Comparison of ENCODE assay signal across 9 cellular contexts in genomic region chr16:69397821-69398521, GRCh38. TPM values are rescaled to one million over a fixed set of nuclear protein-coding genes. Genes with fewer than 3 reads are reported as not detected.
DNase-seq lines count a peak whose midpoint lies in the region; ATAC-seq and TF ChIP-seq lines count a peak whose summit lies in the region.
"Had no signal": no experiment of that assay in that cellular context is flagged by ENCODE, and none has a peak within 500 bp of the region (broad histone marks: within the 10 kb centered on the region; RNA-seq: fewer than 3 reads in every experiment).

No MANE protein-coding gene starts in this region.

- ATAC-seq in activated CD4-positive, CD25-positive, alpha-beta regulatory T cell treated with anti-CD3 and anti-CD28 coated beads, Interleukin-2, amount 50 U/mL, for 24 hours: no peak
- no peak for ATAC-seq in GM21447 (IDR thresholded peaks at IDR 0.05; ENCODE audit: unreplicated experiment)

- no peaks in the 10 kb centered on the region for H3K9me3 ChIP-seq in breast epithelium
- no peaks in the 10 kb centered on the region for H3K9me3 ChIP-seq in suprapubic skin
- H3K9me3 ChIP-seq: BLaER1 had no signal

- no peaks in the 10 kb centered on the region for H3K27me3 ChIP-seq in breast epithelium
- H3K27me3 ChIP-seq in suprapubic skin: no peaks in the 10 kb centered on the region
- H3K27me3 ChIP-seq: BLaER1 had no signal

- H3K4me3 ChIP-seq in NB4 (ENCODE audit: low read depth, low read length): no peak overlapping the region
- no peak overlapping the region for H3K4me3 ChIP-seq in breast epithelium
- no peak overlapping the region for H3K4me3 ChIP-seq in suprapubic skin
- H3K4me3 ChIP-seq: BLaER1 had no signal

- H3K27ac ChIP-seq in breast epithelium (peak overlapping the region; percentile 8 to 40), suprapubic skin (peak overlapping the region; percentile 79)
- H3K27ac ChIP-seq: BLaER1 had no signal

- no peaks in the 10 kb centered on the region for H3K36me3 ChIP-seq in breast epithelium
- H3K36me3 ChIP-seq in suprapubic skin: no peaks in the 10 kb centered on the region
- H3K36me3 ChIP-seq: BLaER1 had no signal

- peak; percentile 16 for DNase-seq in DMS153 treated with DMSO at 0.1 percent for 48 hours (lab: John Stamatoyannopoulos, UW; ENCODE audit: unreplicated experiment)
- DNase-seq in DMS153 (lab: John Stamatoyannopoulos, UW): no peak
- peak; percentile 51 for DNase-seq in NB4 (ENCODE audit: low read depth)
- DNase-seq in breast epithelium (ENCODE audit: low spot score in 2 of 2): no peak
- peak; percentile 92 for DNase-seq in kidney tubule cell (ENCODE audit: low spot score)
- no peak for DNase-seq in suprapubic skin (ENCODE audit: low spot score in 2 of 2)

- 30% methylated on average over 6 of the region's 6 CpGs for WGBS in suprapubic skin

- H3K4me1 ChIP-seq in breast epithelium (peaks cover 0 to 11% of the 10 kb centered on the region in 2 donors), suprapubic skin (peaks cover 41% of the 10 kb centered on the region)

- intact Hi-C loops in breast epithelium (cut with DNase I; ENCODE audit: low total_unique reads): no loop called here

- TF ChIP-seq POLR2A in NB4 (IDR thresholded peaks at IDR 0.05; ENCODE audit: extremely low read depth, insufficient read length) (no peak), breast epithelium (IDR thresholded peaks at IDR 0.05) (no peak), suprapubic skin (IDR thresholded peaks at IDR 0.05) (no peak)

- TF ChIP-seq CTCF in NB4 (IDR thresholded peaks at IDR 0.05; ENCODE audit: low read depth, low read length) (peak; percentile 30), breast epithelium (IDR thresholded peaks at IDR 0.05) (peak in 2 of 3 donors; percentile 47 to 52), suprapubic skin (IDR thresholded peaks at IDR 0.05) (peak in 1 of 2 donors; percentile 55)

- no peak for TF ChIP-seq EP300 in suprapubic skin (IDR thresholded peaks at IDR 0.05)

RNA-seq across cellular contexts. Expression of gene TERF2, which starts 12.2 kb away (rescaled TPM):
- 10 to 100 TPM; 15.5 to 18.7 (median 18.0) TPM for total RNA-seq in breast epithelium
- 10 to 100 TPM; 16.9 to 25.4 (median 19.3) TPM for total RNA-seq in suprapubic skin

RNA-seq across cellular contexts. Expression of gene CYB5B, which starts 26.4 kb away (rescaled TPM):
- total RNA-seq in breast epithelium (10 to 100 TPM; 28.2 to 48.0 (median 34.7) TPM), suprapubic skin (10 to 100 TPM; 33.2 to 69.1 (median 50.1) TPM)

RNA-seq across cellular contexts. Expression of gene TMED6, which starts 46.4 kb away (rescaled TPM):
- 1 to 10 TPM in 1 of 3 donors, under 1 TPM in 1, not detected in 1; 0.32 to 1.3 TPM for total RNA-seq in breast epithelium
- total RNA-seq in suprapubic skin: 1 to 10 TPM in 1 of 4 donors, under 1 TPM in 1, not detected in 2; 0.98 to 1.5 TPM

RNA-seq across cellular contexts. Expression of gene NIP7, which starts 58.4 kb away (rescaled TPM):
- total RNA-seq in breast epithelium: 10 to 100 TPM; 10.6 to 16.1 (median 15.4) TPM
- total RNA-seq in suprapubic skin: 10 to 100 TPM in 3 of 4 donors, 1 to 10 TPM in 1; 9.8 to 24.0 (median 19.7) TPM

RNA-seq across cellular contexts. Expression of gene COG8, which starts 58.6 kb away (rescaled TPM):
- total RNA-seq in breast epithelium (10 to 100 TPM; 40.2 to 52.8 (median 44.9) TPM), suprapubic skin (10 to 100 TPM; 45.3 to 70.4 (median 57.0) TPM)

Comparison
In these comparisons a context has a peak if more than half of its experiments do, and no peak if none do; other contexts are left out.
1. DNase-seq: peak in DMS153 treated with DMSO at 0.1 percent for 48 hours (single experiment), NB4 (single experiment) and kidney tubule cell (single experiment); none in DMS153 (single experiment), breast epithelium (0 of 2) and suprapubic skin (0 of 2).